22 cellular contexts compared by ENCODE assay signal in the genomic region with DNA sequence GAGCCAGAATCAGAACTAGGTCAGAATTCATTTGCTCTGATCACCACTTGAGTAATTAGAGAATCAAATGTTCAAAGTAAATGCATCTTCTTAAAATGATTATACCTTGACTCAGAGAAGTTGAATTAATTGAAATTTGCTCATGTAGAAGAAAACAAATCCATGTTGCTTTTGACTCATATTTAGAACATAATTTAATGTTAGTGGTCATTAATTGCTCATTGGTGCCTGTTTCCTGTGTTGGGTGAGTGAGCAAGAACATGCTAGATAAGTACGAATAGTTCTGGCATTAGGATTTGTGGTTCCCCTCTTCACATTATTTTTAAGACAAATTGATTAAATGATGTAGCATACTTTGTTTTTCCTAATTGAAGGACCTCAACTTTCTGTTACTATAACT.
"Had no signal": no experiment of that assay in that cellular context is flagged by ENCODE, and none has a peak within 500 bp of the region (broad histone marks: within the 10 kb centered on the region; RNA-seq: fewer than 3 reads in every experiment).

No MANE protein-coding gene starts in this region.

- H3K9me3 Mint-ChIP-seq: activated CD4-positive, alpha-beta memory T cell treated with anti-CD3 and anti-CD28 coated beads, Interleukin-2, amount 10 ng/mL, durations not matched to agents 7 days and 5 days; activated naive CD8-positive, alpha-beta T cell treated with anti-CD3 and anti-CD28 coated beads for 36 hours; dendritic cell treated with granulocyte-macrophage colony-stimulating factor and Interleukin-4, amounts not matched to agents 40 ng/mL and 50 ng/mL, for 4 days; memory B cell; naive thymus-derived CD4-positive, alpha-beta T cell; stimulated activated naive B cell treated with anti-CD40 and anti-IgM and Interleukin-4, amounts not matched to agents 10 μg/mL and 1 μg/mL and 100 μg/mL, for 72 hours; T-cell had no signal

- DNase-seq: activated CD4-positive, alpha-beta memory T cell treated with anti-CD3 and anti-CD28 coated beads, Interleukin-2, amount 10 ng/mL, durations not matched to agents 7 days and 5 days; activated CD4-positive, alpha-beta T cell treated with anti-CD3 and anti-CD28 coated beads for 1 hour; activated gamma-delta T cell; activated naive CD8-positive, alpha-beta T cell treated with anti-CD3 and anti-CD28 coated beads for 36 hours; activated T-cell treated with anti-CD3 and anti-CD28 coated beads, Interleukin-2, amount 50 U/mL, for 48 hours; anterior cingulate cortex; effector memory CD4-positive, alpha-beta T cell; left ventricle myocardium inferior; mucosa of descending colon; naive thymus-derived CD4-positive, alpha-beta T cell; SK-N-SH; stimulated activated CD4-positive, alpha-beta T cell treated with anti-CD3 and anti-CD28 coated beads, Interleukin-2, amount 100 ng/mL, for 48 hours; stimulated activated naive B cell treated with anti-CD40 and anti-IgM and Interleukin-4, amounts not matched to agents 10 μg/mL and 1 μg/mL and 100 μg/mL, for 72 hours; substantia nigra; T-cell; T1000 had no signal

- H3K27ac Mint-ChIP-seq: activated CD4-positive, alpha-beta memory T cell treated with anti-CD3 and anti-CD28 coated beads, Interleukin-2, amount 10 ng/mL, durations not matched to agents 7 days and 5 days; activated naive CD8-positive, alpha-beta T cell treated with anti-CD3 and anti-CD28 coated beads for 36 hours; dendritic cell treated with granulocyte-macrophage colony-stimulating factor and Interleukin-4, amounts not matched to agents 40 ng/mL and 50 ng/mL, for 4 days; memory B cell; naive thymus-derived CD4-positive, alpha-beta T cell; stimulated activated naive B cell treated with anti-CD40 and anti-IgM and Interleukin-4, amounts not matched to agents 10 μg/mL and 1 μg/mL and 100 μg/mL, for 72 hours; T-cell had no signal

- H3K4me3 ChIP-seq: breast epithelium, gastroesophageal sphincter, left ventricle myocardium inferior, mucosa of descending colon, right atrium auricular region, tibial nerve had no signal

- ATAC-seq: gastroesophageal sphincter; mucosa of descending colon; naive thymus-derived CD4-positive, alpha-beta T cell had no signal

- H3K4me3 Mint-ChIP-seq: activated CD4-positive, alpha-beta memory T cell treated with anti-CD3 and anti-CD28 coated beads, Interleukin-2, amount 10 ng/mL, durations not matched to agents 7 days and 5 days; activated naive CD8-positive, alpha-beta T cell treated with anti-CD3 and anti-CD28 coated beads for 36 hours; dendritic cell treated with granulocyte-macrophage colony-stimulating factor and Interleukin-4, amounts not matched to agents 40 ng/mL and 50 ng/mL, for 4 days; memory B cell; naive thymus-derived CD4-positive, alpha-beta T cell; stimulated activated naive B cell treated with anti-CD40 and anti-IgM and Interleukin-4, amounts not matched to agents 10 μg/mL and 1 μg/mL and 100 μg/mL, for 72 hours; T-cell had no signal

- H3K27me3 Mint-ChIP-seq: activated CD4-positive, alpha-beta memory T cell treated with anti-CD3 and anti-CD28 coated beads, Interleukin-2, amount 10 ng/mL, durations not matched to agents 7 days and 5 days; activated naive CD8-positive, alpha-beta T cell treated with anti-CD3 and anti-CD28 coated beads for 36 hours; dendritic cell treated with granulocyte-macrophage colony-stimulating factor and Interleukin-4, amounts not matched to agents 40 ng/mL and 50 ng/mL, for 4 days; memory B cell; stimulated activated naive B cell treated with anti-CD40 and anti-IgM and Interleukin-4, amounts not matched to agents 10 μg/mL and 1 μg/mL and 100 μg/mL, for 72 hours; T-cell had no signal

- H3K36me3 Mint-ChIP-seq: activated naive CD8-positive, alpha-beta T cell treated with anti-CD3 and anti-CD28 coated beads for 36 hours; memory B cell; stimulated activated naive B cell treated with anti-CD40 and anti-IgM and Interleukin-4, amounts not matched to agents 10 μg/mL and 1 μg/mL and 100 μg/mL, for 72 hours; T-cell had no signal
